ENCODE assay signal across 10 cellular contexts in the genomic region with DNA sequence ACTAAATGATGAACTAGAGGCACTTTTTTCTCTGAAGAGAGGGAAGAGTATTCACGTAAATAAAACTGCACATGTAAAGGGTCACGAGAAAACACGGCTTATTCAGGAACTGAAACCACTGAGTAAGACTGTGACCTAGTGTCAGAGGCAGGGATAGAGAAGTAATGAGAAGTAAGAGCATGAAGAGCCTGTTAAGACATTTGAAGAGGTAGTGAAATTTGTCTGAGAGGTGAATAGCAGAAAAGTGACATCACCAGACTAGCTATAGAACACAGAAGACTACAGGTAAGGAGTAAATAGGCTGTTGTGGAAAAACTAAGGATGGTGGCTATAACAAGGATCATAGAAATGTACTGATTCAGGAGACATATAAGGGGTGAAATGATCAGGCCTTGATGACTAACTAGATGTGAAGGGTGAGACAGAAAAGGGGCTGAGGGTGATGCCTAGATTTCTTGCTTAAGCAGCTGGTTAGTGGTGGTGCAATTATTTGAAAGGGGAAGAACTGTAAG.
DNase-seq lines count a peak whose midpoint lies in the region; ATAC-seq and TF ChIP-seq lines count a peak whose summit lies in the region.
"Had no signal": no experiment of that assay in that cellular context is flagged by ENCODE, and none has a peak within 500 bp of the region (broad histone marks: within the 10 kb centered on the region; RNA-seq: fewer than 3 reads in every experiment).

No MANE protein-coding gene starts in this region.

- no peak overlapping the region for H3K27ac Mint-ChIP-seq in mesothelial cell of epicardium
- H3K27ac Mint-ChIP-seq: nephron had no signal

- no peak for TF ChIP-seq CTCF in KMS-11 (conservative IDR thresholded peaks at IDR 0.05; ENCODE audit: low read depth, low read length)
- TF ChIP-seq CTCF in omental fat pad (IDR thresholded peaks at IDR 0.05) = no peak
- no peak for TF ChIP-seq CTCF in mesothelial cell of epicardium (IDR thresholded peaks at IDR 0.05; ENCODE audit: unreplicated experiment)

- no peak overlapping the region for H3K27ac ChIP-seq in KMS-11

- H3K27me3 Mint-ChIP-seq in mesothelial cell of epicardium (ENCODE audit: low read depth) = no peaks in the 10 kb centered on the region

- peak overlapping the region; percentile 36; the same call in 1 of the 2 replicates for H3K4me2 ChIP-seq in KMS-11

- no peak overlapping the region for H2AFZ ChIP-seq in KMS-11 (ENCODE audit: low read depth)

- no peaks in the 10 kb centered on the region for H3K4me1 Mint-ChIP-seq in mesothelial cell of epicardium
- H3K4me1 Mint-ChIP-seq: nephron had no signal

- no peak for DNase-seq in left lobe of liver (ENCODE audit: low spot score)
- DNase-seq in NCI-H510A (lab: John Stamatoyannopoulos, UW) = no peak
- DNase-seq in omental fat pad (ENCODE audit: low spot score) = no peak
- no peak for DNase-seq in NCI-H345 treated with DMSO at 0.1 percent for 48 hours (lab: John Stamatoyannopoulos, UW; ENCODE audit: unreplicated experiment)
- no peak for DNase-seq in mesothelial cell of epicardium (ENCODE audit: low spot score in 2 of 2, unreplicated experiment in 2 of 2)

- H4K20me1 ChIP-seq in KMS-11 (ENCODE audit: insufficient read depth) = no peaks in the 10 kb centered on the region

- no peaks in the 10 kb centered on the region for H3K36me3 ChIP-seq in KMS-11 (ENCODE audit: insufficient read depth)

- H3K79me2 ChIP-seq in KMS-11 (ENCODE audit: insufficient read depth, low read depth) = no peaks in the 10 kb centered on the region

- H3K4me3 ChIP-seq in KMS-11 (IDR thresholded peaks at IDR 0.05; ENCODE audit: insufficient read depth, low read depth, low read length) = no peak overlapping the region

- no peak overlapping the region for H3K9ac ChIP-seq in KMS-11

- H3K36me3 Mint-ChIP-seq in mesothelial cell of epicardium = peaks cover 55% of the 10 kb centered on the region

- ATAC-seq in GM18498 (IDR thresholded peaks at IDR 0.05; ENCODE audit: unreplicated experiment) (peak; percentile 99), GM21528 (IDR thresholded peaks at IDR 0.05; ENCODE audit: low FRiP score, unreplicated experiment) (peak; percentile 99), left lobe of liver (peak; percentile 48), omental fat pad (ENCODE audit: low FRiP score) (no peak)
- ATAC-seq: HCT116 had no signal

- H3K9me3 Mint-ChIP-seq in mesothelial cell of epicardium = peaks cover 13% of the 10 kb centered on the region

- H3K4me1 ChIP-seq in KMS-11 (ENCODE audit: low read depth, poor library complexity, severe bottlenecking) = peaks cover 8% of the 10 kb centered on the region

- H3K4me3 Mint-ChIP-seq in mesothelial cell of epicardium = no peak overlapping the region
- H3K4me3 Mint-ChIP-seq: nephron had no signal

- H3K27me3 ChIP-seq in KMS-11 (ENCODE audit: insufficient read depth, low read depth) = no peaks in the 10 kb centered on the region
